In genomic region chr9:93950619-93951601, GRCh38 we compare ENCODE assay signal across 8 cellular contexts. TPM values are rescaled to one million over a fixed set of nuclear protein-coding genes. Genes with fewer than 3 reads are reported as not detected.
DNase-seq lines count a peak whose midpoint lies in the region; ATAC-seq and TF ChIP-seq lines count a peak whose summit lies in the region.

No MANE protein-coding gene starts in this region.

- ATAC-seq in WTC11 (peak; percentile 2; the same call in 1 of the 2 replicates), left ventricle myocardium superior (peak; percentile 65), GM19351 (IDR thresholded peaks at IDR 0.05; ENCODE audit: unreplicated experiment) (no peak)

- peaks cover 93% of the 10 kb centered on the region for H3K27me3 Mint-ChIP-seq in WTC11 (ENCODE audit: low read depth)

- peak overlapping the region; percentile 30 to 50 (median 46) for H3K4me3 ChIP-seq in sigmoid colon

- H3K9me3 ChIP-seq in sigmoid colon = no peaks in the 10 kb centered on the region

- no peak overlapping the region for H3K27ac ChIP-seq in sigmoid colon

- peaks cover 67% of the 10 kb centered on the region for H3K4me1 Mint-ChIP-seq in WTC11

- H3K4me3 Mint-ChIP-seq in WTC11 = peak overlapping the region; percentile 69

- peak; percentile 67 for DNase-seq in GM03348 (ENCODE audit: low spot score)
- DNase-seq in WTC11 (ENCODE audit: low spot score) = peak; percentile 62
- DNase-seq in left ventricle myocardium superior = no peak
- DNase-seq in sigmoid colon = no peak
- DNase-seq in 8988T = no peak
- DNase-seq in NCI-H446 (lab: John Stamatoyannopoulos, UW) = no peak
- no peak for DNase-seq in iPS-NIHi7 (ENCODE audit: extremely low spot score)

- H3K9me3 Mint-ChIP-seq in WTC11 = no peaks in the 10 kb centered on the region

- peaks cover 78 to 98% (median 95%) of the 10 kb centered on the region in 3 donors for H3K27me3 ChIP-seq in sigmoid colon

- 1 to 2% methylated on average over 47 of the region's 47 CpGs for WGBS in sigmoid colon, 2 donors

- peaks cover 0 to 69% (median 58%) of the 10 kb centered on the region in 4 donors for H3K4me1 ChIP-seq in sigmoid colon

- no peak for TF ChIP-seq POLR2A in sigmoid colon (IDR thresholded peaks at IDR 0.05)

- CTCF ChIA-PET in WTC11 (lab: Charles Lee) = interaction anchor here (1.0 to 12.9 kb wide), 14 partner anchors 8 to 269 kb away, joined by 3 to 157 read pairs (median 7); no protein-coding TSS in a partner anchor

- intact Hi-C loops in left ventricle myocardium superior (cut with micrococcal nuclease) (no loop called here), sigmoid colon (cut with DNase I) (no loop called here)

- no peak overlapping the region for H3K27ac Mint-ChIP-seq in WTC11

- TF ChIP-seq CTCF in WTC11 (IDR thresholded peaks at IDR 0.05) = no peak
- no peak for TF ChIP-seq CTCF in sigmoid colon (IDR thresholded peaks at IDR 0.05)

- POLR2A ChIA-PET in WTC11 (lab: Charles Lee) = no interaction called here

- H3K36me3 Mint-ChIP-seq in WTC11 = peaks cover 9% of the 10 kb centered on the region

- TF ChIP-seq EP300 in sigmoid colon (IDR thresholded peaks at IDR 0.05) = no peak

- H3K36me3 ChIP-seq in sigmoid colon = no peaks in the 10 kb centered on the region

TF ChIP-seq in WTC11, 78 proteins besides CTCF, POLR2A, EP300 and RAD21:
- TF ChIP-seq, protein P1, sequence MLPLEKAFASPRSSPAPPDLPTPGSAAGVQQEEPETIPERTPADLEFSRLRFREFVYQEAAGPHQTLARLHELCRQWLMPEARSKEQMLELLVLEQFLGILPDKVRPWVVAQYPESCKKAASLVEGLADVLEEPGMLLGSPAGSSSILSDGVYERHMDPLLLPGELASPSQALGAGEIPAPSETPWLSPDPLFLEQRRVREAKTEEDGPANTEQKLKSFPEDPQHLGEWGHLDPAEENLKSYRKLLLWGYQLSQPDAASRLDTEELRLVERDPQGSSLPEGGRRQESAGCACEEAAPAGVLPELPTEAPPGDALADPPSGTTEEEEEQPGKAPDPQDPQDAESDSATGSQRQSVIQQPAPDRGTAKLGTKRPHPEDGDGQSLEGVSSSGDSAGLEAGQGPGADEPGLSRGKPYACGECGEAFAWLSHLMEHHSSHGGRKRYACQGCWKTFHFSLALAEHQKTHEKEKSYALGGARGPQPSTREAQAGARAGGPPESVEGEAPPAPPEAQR (CRISPR knock-in tag; IDR thresholded peaks at IDR 0.05) = no peak
- TF ChIP-seq MAX (CRISPR knock-in tag; IDR thresholded peaks at IDR 0.05) (0 out of 2 replicates have a peak, but pooled peaks have one; percentile 18), FOXK1 (CRISPR knock-in tag; IDR thresholded peaks at IDR 0.05) (peak; percentile 52; the same call in 1 of the 2 replicates)

RNA-seq across cellular contexts. Expression of gene BARX1, which starts 4.2 kb away (rescaled TPM):
- total RNA-seq in WTC11 (2021) = 8.9 to 10.6 TPM (median 9.0 TPM) in 3 replicates
- not detected for total RNA-seq in left ventricle myocardium superior
- total RNA-seq in sigmoid colon = not detected
- polyA plus RNA-seq in sigmoid colon = under 1 TPM in 1 of 3 donors, not detected in 2; 0.23 TPM

Comparison
In these comparisons a context has a peak if more than half of its experiments do, and no peak if none do; other contexts are left out.
1. DNase-seq: peak in GM03348 (single experiment) and WTC11 (single experiment); none in left ventricle myocardium superior (single experiment), sigmoid colon (single experiment), 8988T (single experiment), NCI-H446 (0 of 2) and iPS-NIHi7 (single experiment).